18 cellular contexts compared by ENCODE assay signal in genomic region chr12:49344486-49345047, GRCh38. TPM values are rescaled to one million over a fixed set of nuclear protein-coding genes. Genes with fewer than 3 reads are reported as not detected.
DNase-seq lines count a peak whose midpoint lies in the region; ATAC-seq, FAIRE-seq and TF ChIP-seq lines count a peak whose summit lies in the region.
"Had no signal": no experiment of that assay in that cellular context is flagged by ENCODE, and none has a peak within 500 bp of the region (broad histone marks: within the 10 kb centered on the region; RNA-seq: fewer than 3 reads in every experiment).

No MANE protein-coding gene starts in this region.

- H3K27me3 ChIP-seq in BE2C, result peaks cover 20% of the 10 kb centered on the region
- H3K27me3 ChIP-seq in H9 (ENCODE audit: insufficient read depth, low read length), result peaks cover 79% of the 10 kb centered on the region
- H3K27me3 ChIP-seq in H1 (replicated peaks in 1 of 4; ENCODE audit: control insufficient read depth in 3 of 4, extremely low read depth in 1 of 4, insufficient read depth in 3 of 4, low read length in 3 of 4), result peaks cover 70 to 99% (median 96%) of the 10 kb centered on the region in 4 experiments
- peaks cover 15 to 94% (median 86%) of the 10 kb centered on the region in 3 experiments for H3K27me3 ChIP-seq in neuronal stem cell (ENCODE audit: control insufficient read depth in 3 of 3, insufficient read depth in 3 of 3, low read depth in 1 of 3, low read length in 3 of 3)

- H2AFZ ChIP-seq in H9 (ENCODE audit: low read length) (no peak overlapping the region), H1 (ENCODE audit: low read length) (no peak overlapping the region), neuronal stem cell (ENCODE audit: low read length) (peak overlapping the region; percentile 97)

- peaks cover 45 to 53% of the 10 kb centered on the region in 2 experiments for H3K4me1 Mint-ChIP-seq in H9

- H3T11ph ChIP-seq in H9 (ENCODE audit: low read length), result no peak overlapping the region

- H2AK5ac ChIP-seq in H9 (ENCODE audit: insufficient read length, low read length), result no peak overlapping the region
- H2AK5ac ChIP-seq in H1 (ENCODE audit: low read depth, low read length), result no peak overlapping the region
- H2AK5ac ChIP-seq in neuronal stem cell (ENCODE audit: low read depth, low read length), result no peak overlapping the region

- H4K20me1 ChIP-seq in H9 (ENCODE audit: control insufficient read depth, insufficient read depth, insufficient read length) (peaks cover 3% of the 10 kb centered on the region), H1 (replicated peaks in 1 of 2; ENCODE audit: control insufficient read depth in 1 of 2, insufficient read depth in 2 of 2, low read length in 2 of 2) (peaks cover 13 to 19% of the 10 kb centered on the region in 2 experiments)

- H4K8ac ChIP-seq in H9 (replicated peaks; ENCODE audit: insufficient read length, low read depth, low read length), result no peak overlapping the region
- no peak overlapping the region; the same call in 1 of the 2 replicates for H4K8ac ChIP-seq in H1 (ENCODE audit: extremely low read depth, insufficient read depth, low read length)
- H4K8ac ChIP-seq in neuronal stem cell (ENCODE audit: low read depth, low read length), result no peak overlapping the region

- H3K14ac ChIP-seq in H9 (ENCODE audit: insufficient read depth, low read length), result no peak overlapping the region
- H3K14ac ChIP-seq in H1 (ENCODE audit: insufficient read length), result no peak overlapping the region
- no peak overlapping the region for H3K14ac ChIP-seq in neuronal stem cell (ENCODE audit: low read length)

- no peak for TF ChIP-seq POLR2A in H1 (IDR thresholded peaks at IDR 0.05; ENCODE audit: control extremely low read depth in 1 of 2, low read depth in 2 of 2, low read length in 2 of 2)

- peak overlapping the region in 1 of 2 experiments; percentile 56; a peak in 3 of 5 replicates for H3K4me3 Mint-ChIP-seq in H9
- H3K4me3 Mint-ChIP-seq: activated CD8-positive, alpha-beta T cell treated with anti-CD3 and anti-CD28 coated beads, Interleukin-2, amount 10 ng/mL, durations not matched to agents 7 days and 5 days had no signal

- no peak for TF ChIP-seq CTCF in BE2C (IDR thresholded peaks at IDR 0.05; ENCODE audit: low read depth, low read length)
- no peak for TF ChIP-seq CTCF in H9 (conservative IDR thresholded peaks at IDR 0.05)
- no peak for TF ChIP-seq CTCF in H1 (IDR thresholded peaks at IDR 0.05; ENCODE audit: control extremely low read depth in 1 of 3, insufficient read depth in 1 of 3, low read depth in 1 of 3, low read length in 3 of 3)

- H3K4me3 ChIP-seq in BE2C (ENCODE audit: low read depth, low read length) (peak overlapping the region; percentile 58), H1 (ENCODE audit: extremely low read depth in 1 of 4, insufficient read depth in 2 of 4, low read depth in 3 of 4, low read length in 4 of 4) (peak overlapping the region in 1 of 4 experiments; percentile 69; a peak in 2 of 8 replicates), neuronal stem cell (ENCODE audit: low read length in 2 of 2) (no peak overlapping the region)

- no peak overlapping the region for H3K27ac ChIP-seq in H9 (ENCODE audit: insufficient read length, low read depth, low read length)
- H3K27ac ChIP-seq in H1 (ENCODE audit: low read depth, low read length), result no peak overlapping the region
- no peak overlapping the region for H3K27ac ChIP-seq in neuronal stem cell (replicated peaks; ENCODE audit: low read length)
- H3K27ac ChIP-seq: pancreas had no signal

- no peak overlapping the region for H3K23ac ChIP-seq in H9 (ENCODE audit: insufficient read length, low read depth, low read length)
- H3K23ac ChIP-seq in H1 (ENCODE audit: insufficient read length), result no peak overlapping the region
- H3K23ac ChIP-seq in neuronal stem cell (ENCODE audit: low read depth, low read length, poor library complexity), result no peak overlapping the region

- H3K18ac ChIP-seq in H9 (ENCODE audit: insufficient read length, low read depth, low read length), result no peak overlapping the region
- no peak overlapping the region; the same call in 1 of the 2 replicates for H3K18ac ChIP-seq in H1 (ENCODE audit: extremely low read depth, low read length)
- peak overlapping the region; percentile 33 for H3K18ac ChIP-seq in neuronal stem cell (ENCODE audit: low read length)

- H3K9ac ChIP-seq in H9 (ENCODE audit: extremely low read depth, insufficient read length, low read length) (no peak overlapping the region), H1 (replicated peaks in 1 of 4; ENCODE audit: extremely low read depth in 1 of 4, low read depth in 3 of 4, low read length in 3 of 4) (no peak overlapping the region), neuronal stem cell (ENCODE audit: low read depth, low read length, poor library complexity) (no peak overlapping the region)

- no peaks in the 10 kb centered on the region for H3K9me3 ChIP-seq in BE2C
- no peaks in the 10 kb centered on the region for H3K9me3 ChIP-seq in H9 (ENCODE audit: control insufficient read depth, low read depth, low read length)
- H3K9me3 ChIP-seq in H1 (ENCODE audit: insufficient read depth in 2 of 2, low read depth in 1 of 2, low read length in 1 of 2), result no peaks in the 10 kb centered on the region
- H3K9me3 ChIP-seq in neuronal stem cell (replicated peaks in 1 of 2; ENCODE audit: control insufficient read depth in 2 of 2, insufficient read depth in 1 of 2, low read depth in 1 of 2, low read length in 2 of 2), result peaks cover 0 to 3% of the 10 kb centered on the region in 2 donors
- H3K9me3 ChIP-seq: pancreas had no signal

- H2BK20ac ChIP-seq in H9 (ENCODE audit: low read depth, low read length, poor library complexity, severe bottlenecking) (no peak overlapping the region), H1 (ENCODE audit: low read length) (no peak overlapping the region)

- no peak for TF ChIP-seq RAD21 in H1 (IDR thresholded peaks at IDR 0.05 in 1 of 2, conservative IDR thresholded peaks at IDR 0.05 in 1 of 2; ENCODE audit: low read depth in 2 of 2, low read length in 2 of 2)

- no peaks in the 10 kb centered on the region for H3K79me1 ChIP-seq in H9 (ENCODE audit: insufficient read depth, low read depth, low read length, poor library complexity, severe bottlenecking)
- no peaks in the 10 kb centered on the region for H3K79me1 ChIP-seq in H1 (ENCODE audit: low read depth, low read length)
- no peaks in the 10 kb centered on the region for H3K79me1 ChIP-seq in neuronal stem cell (ENCODE audit: low read depth, low read length)

- no peak overlapping the region for H3K56ac ChIP-seq in H9 (ENCODE audit: insufficient read length, low read depth, low read length)
- H3K56ac ChIP-seq in H1 (replicated peaks; ENCODE audit: insufficient read length, low read depth, low read length), result no peak overlapping the region

- WGBS in H9 (ENCODE audit: extremely low coverage, insufficient read length, low lambda C conversion rate), result no CpG with 5 or more reads among the region's 15 CpGs
- WGBS in H1 (ENCODE audit: extremely low coverage in 1 of 2, insufficient coverage in 1 of 2, insufficient read length in 1 of 2, insufficient replicate concordance in 2 of 2, low coverage in 1 of 2, low lambda C conversion rate in 2 of 2, missing lambda C conversion rate in 1 of 2), 2 experiments, result 10% methylated on average over 3 of the region's 15 CpGs; no CpG with 5 or more reads in 1 of the 2 experiments
- no CpG with 5 or more reads among the region's 15 CpGs for WGBS in neuronal stem cell (ENCODE audit: extremely low coverage in 2 of 2, insufficient read length in 2 of 2, insufficient replicate concordance in 1 of 2), 2 donors

- no peak overlapping the region for H4K91ac ChIP-seq in H9 (ENCODE audit: insufficient read length, low read depth, low read length)
- H4K91ac ChIP-seq in H1 (replicated peaks; ENCODE audit: insufficient read length, low read length), result no peak overlapping the region
- no peak overlapping the region for H4K91ac ChIP-seq in neuronal stem cell (ENCODE audit: low read depth, low read length, poor library complexity)

- ATAC-seq in HG03280 (IDR thresholded peaks at IDR 0.05; ENCODE audit: unreplicated experiment), result no peak
- ATAC-seq in GM18502 (IDR thresholded peaks at IDR 0.05; ENCODE audit: poor library complexity, unreplicated experiment), result no peak
- ATAC-seq: activated CD8-positive, alpha-beta T cell treated with anti-CD3 and anti-CD28 coated beads, Interleukin-2, amount 10 ng/mL, durations not matched to agents 7 days and 5 days had no signal

- H2BK5ac ChIP-seq in H9 (ENCODE audit: insufficient read length, low read length) (no peak overlapping the region), H1 (ENCODE audit: low read depth, low read length) (no peak overlapping the region), neuronal stem cell (ENCODE audit: low read length) (no peak overlapping the region)

- H3K27ac Mint-ChIP-seq in H9, result no peak overlapping the region
- H3K27ac Mint-ChIP-seq: activated CD8-positive, alpha-beta T cell treated with anti-CD3 and anti-CD28 coated beads, Interleukin-2, amount 10 ng/mL, durations not matched to agents 7 days and 5 days; CD14-positive monocyte; mesothelial cell of epicardium had no signal

- CTCF ChIA-PET in H1 (lab: Charles Lee; ENCODE audit: partially characterized antibody), result interaction anchor here (0.6 to 4.0 kb wide), 7 partner anchors 9 to 350 kb away, joined by 3 to 147 read pairs (median 5); partner anchors contain the start of gene PRPH

- FAIRE-seq in H1 (lab: Jason Lieb, UNC), result no peak
- no peak for FAIRE-seq in HTR-8/SVneo (lab: Jason Lieb, UNC)
- FAIRE-seq: pancreas, TTC549 had no signal

- H2BK15ac ChIP-seq in H9 (ENCODE audit: low read depth, low read length) (no peak overlapping the region), H1 (ENCODE audit: low read length) (no peak overlapping the region), neuronal stem cell (ENCODE audit: low read length) (no peak overlapping the region)

- H3K79me2 ChIP-seq in H9 (ENCODE audit: insufficient read depth, low read length), result no peaks in the 10 kb centered on the region
- H3K79me2 ChIP-seq in H1 (ENCODE audit: control insufficient read depth in 1 of 2, insufficient read depth in 2 of 2, low read length in 2 of 2), result no peaks in the 10 kb centered on the region

- no peak overlapping the region for H2BK120ac ChIP-seq in H9 (ENCODE audit: low read depth, low read length, poor library complexity, severe bottlenecking)
- no peak overlapping the region for H2BK120ac ChIP-seq in H1 (replicated peaks; ENCODE audit: low read depth, low read length)
- H2BK120ac ChIP-seq in neuronal stem cell (ENCODE audit: low read depth, low read length), result no peak overlapping the region

- H3K23me2 ChIP-seq in H9 (ENCODE audit: insufficient read length, low read depth, low read length, poor library complexity, severe bottlenecking) (peaks cover 36% of the 10 kb centered on the region), H1 (ENCODE audit: low read depth, low read length) (peaks cover 9% of the 10 kb centered on the region)

- H3K4me1 ChIP-seq in BE2C (peaks cover 12% of the 10 kb centered on the region), H9 (ENCODE audit: insufficient read depth, low read length) (peaks cover 7% of the 10 kb centered on the region; the same call in 1 of the 2 replicates), H1 (replicated peaks in 1 of 4; ENCODE audit: control insufficient read depth in 3 of 4, insufficient read depth in 4 of 4, low read length in 3 of 4) (peaks cover 4 to 41% (median 26%) of the 10 kb centered on the region in 4 experiments), neuronal stem cell (ENCODE audit: control insufficient read depth in 2 of 2, insufficient read depth in 1 of 2, low read depth in 1 of 2, low read length in 2 of 2) (peaks cover 36 to 53% of the 10 kb centered on the region in 2 donors)

- no peak for DNase-seq in BE2C
- no peak for DNase-seq in H9
- DNase-seq in H1 (ENCODE audit: low read depth in 1 of 2, low spot score in 2 of 2), result peak in 1 of 2 experiments; percentile 56
- no peak for DNase-seq in neuronal stem cell (ENCODE audit: low spot score)
- DNase-seq in NCI-H1105 (lab: John Stamatoyannopoulos, UW), result no peak
- DNase-seq in HTR-8/SVneo (ENCODE audit: insufficient read length, low spot score), result no peak
- DNase-seq: activated CD8-positive, alpha-beta T cell treated with anti-CD3 and anti-CD28 coated beads, Interleukin-2, amount 10 ng/mL, durations not matched to agents 7 days and 5 days; activated gamma-delta T cell treated with Interleukin-2 at 50 U/mL for 16 hours; effector CD8-positive, alpha-beta T cell; IMR-90; NK-92 treated with Interleukin-12 subunit alpha and Interleukin-12 subunit beta, amount 100 ng/mL, for 24 hours; SIG-M5 had no signal

- H3K36me3 ChIP-seq in BE2C, result no peaks in the 10 kb centered on the region
- no peaks in the 10 kb centered on the region; a peak in 1 of 8 replicates for H3K36me3 ChIP-seq in H1 (ENCODE audit: control insufficient read depth in 2 of 4, insufficient read depth in 4 of 4, low read length in 3 of 4)
- no peaks in the 10 kb centered on the region for H3K36me3 ChIP-seq in neuronal stem cell (replicated peaks in 1 of 2; ENCODE audit: control insufficient read depth in 2 of 2, insufficient read depth in 2 of 2, low read length in 2 of 2)
- H3K36me3 ChIP-seq: pancreas had no signal

- TF ChIP-seq EP300 in H1 (IDR thresholded peaks at IDR 0.05; ENCODE audit: borderline replicate concordance in 1 of 2, low read depth in 2 of 2, low read length in 2 of 2), result no peak

- H3K36me3 Mint-ChIP-seq in H9 (ENCODE audit: insufficient read depth in 1 of 3, low read depth in 3 of 3), result peaks cover 0 to 1% (median 0%) of the 10 kb centered on the region in 3 experiments; a peak in 1 of 7 replicates
- H3K36me3 Mint-ChIP-seq: mesothelial cell of epicardium had no signal

- peaks cover 1 to 3% of the 10 kb centered on the region in 2 experiments; a peak in 2 of 5 replicates for H3K9me3 Mint-ChIP-seq in H9
- H3K9me3 Mint-ChIP-seq: mesothelial cell of epicardium had no signal

- POLR2A ChIA-PET in H1 (lab: Charles Lee; ENCODE audit: partially characterized antibody), result interaction anchor here (4.0 kb wide), 1 partner anchor 11 kb away, joined by 31 read pairs; no protein-coding TSS in a partner anchor

- H3K4ac ChIP-seq in H9 (ENCODE audit: low read depth, low read length), result no peak overlapping the region
- H3K4ac ChIP-seq in H1 (replicated peaks; ENCODE audit: insufficient read length, low read depth, low read length), result no peak overlapping the region
- H3K4ac ChIP-seq in neuronal stem cell (ENCODE audit: low read length), result no peak overlapping the region

- H4K5ac ChIP-seq in H9 (ENCODE audit: insufficient read length, low read depth, low read length) (no peak overlapping the region), H1 (ENCODE audit: insufficient read length, low read depth, low read length) (no peak overlapping the region)

- H3K27me3 Mint-ChIP-seq in H9 (ENCODE audit: low read depth), result peaks cover 99% of the 10 kb centered on the region

- peak overlapping the region; percentile 12 for H3K4me2 ChIP-seq in H9 (ENCODE audit: insufficient read depth, insufficient read length, low read length)
- peak overlapping the region; percentile 45 to 80; a peak in 3 of 4 replicates for H3K4me2 ChIP-seq in H1 (ENCODE audit: insufficient read depth in 1 of 2, low read depth in 2 of 2, low read length in 2 of 2)
- H3K4me2 ChIP-seq in neuronal stem cell (ENCODE audit: insufficient read depth, low read length, poor library complexity, severe bottlenecking), result peak overlapping the region; percentile 76

- H2BK12ac ChIP-seq in H9 (ENCODE audit: insufficient read length, low read depth, low read length) (no peak overlapping the region), H1 (ENCODE audit: low read depth, low read length) (no peak overlapping the region), neuronal stem cell (ENCODE audit: low read length) (no peak overlapping the region)

RNA-seq across cellular contexts. Expression of gene DNAJC22, which starts 2.1 kb away (rescaled TPM):
- polyA plus RNA-seq in BE2C (2012; ENCODE audit: insufficient read depth, insufficient read length, low read depth), result 1.3 TPM
- total RNA-seq in H9 (2021), result 2.6 and 3.2 TPM in 2 replicates
- 0.13 and 0.39 TPM in 2 replicates for total RNA-seq in H1 (2021; fragmentation: NEBNext Ultra II Directional; extraction: Animal tissue kit (Norgen Biotek cat#: 25700))
- polyA plus RNA-seq in H1 (2011; rRNA removed), result 0.19 and 0.20 TPM in 2 replicates
- polyA plus RNA-seq in H1 (2011; cell fraction: cytosol; rRNA removed), result 0.19 TPM
- polyA plus RNA-seq in H1 (2011; cell fraction: nucleus; rRNA removed), result 0.39 TPM
- polyA plus RNA-seq in H1 (2012, experiment 1 of 2), result 0.05 to 0.51 TPM (median 0.25 TPM) in 4 replicates
- not detected for polyA plus RNA-seq in H1 (2012, experiment 2 of 2)
- polyA plus RNA-seq in H1 (2013, experiment 1 of 2), result 0.24 TPM
- 0.48 TPM for polyA plus RNA-seq in H1 (2013, experiment 2 of 2)
- polyA minus RNA-seq in H1 (2011; rRNA and poly(A)+ RNA removed), result 0.22 and 0.50 TPM in 2 replicates
- not detected for polyA minus RNA-seq in H1 (2011; cell fraction: cytosol; rRNA and poly(A)+ RNA removed)
- polyA minus RNA-seq in H1 (2011; cell fraction: nucleus; rRNA and poly(A)+ RNA removed), result 0.40 TPM
- polyA plus RNA-seq in neuronal stem cell (2013, experiment 1 of 2), result 0.14 TPM
- polyA plus RNA-seq in neuronal stem cell (2013, experiment 2 of 2), result 0.12 TPM
- polyA plus RNA-seq: CD14-positive monocyte had no signal

RNA-seq across cellular contexts. Expression of gene C1QL4, which starts 7.6 kb away (rescaled TPM):
- 4.9 TPM for polyA plus RNA-seq in BE2C (2012; ENCODE audit: insufficient read depth, insufficient read length, low read depth)
- total RNA-seq in H9 (2021), result 1.2 and 1.9 TPM in 2 replicates
- 0.28 and 0.59 TPM in 2 replicates for total RNA-seq in H1 (2021; fragmentation: NEBNext Ultra II Directional; extraction: Animal tissue kit (Norgen Biotek cat#: 25700))
- polyA plus RNA-seq in H1 (2011; rRNA removed), result 0.63 and 0.77 TPM in 2 replicates
- polyA plus RNA-seq in H1 (2011; cell fraction: cytosol; rRNA removed), result 1.00 TPM
- polyA plus RNA-seq in H1 (2011; cell fraction: nucleus; rRNA removed), result 1.4 TPM
- 0.54 to 0.74 TPM (median 0.65 TPM) in 4 replicates for polyA plus RNA-seq in H1 (2012, experiment 1 of 2)
- 0.34 TPM for polyA plus RNA-seq in H1 (2012, experiment 2 of 2)
- polyA plus RNA-seq in H1 (2013, experiment 1 of 2), result 0.30 TPM
- 0.22 TPM for polyA plus RNA-seq in H1 (2013, experiment 2 of 2)
- polyA minus RNA-seq in H1 (2011; rRNA and poly(A)+ RNA removed), result not detected in 2 replicates
- not detected for polyA minus RNA-seq in H1 (2011; cell fraction: cytosol; rRNA and poly(A)+ RNA removed)
- 0.70 TPM for polyA minus RNA-seq in H1 (2011; cell fraction: nucleus; rRNA and poly(A)+ RNA removed)
- polyA plus RNA-seq in neuronal stem cell (2013, experiment 1 of 2), result 0.77 TPM
- polyA plus RNA-seq in neuronal stem cell (2013, experiment 2 of 2), result 0.84 TPM
- total RNA-seq: activated CD8-positive, alpha-beta T cell treated with anti-CD3 and anti-CD28 coated beads, Interleukin-2, amount 10 ng/mL, durations not matched to agents 7 days and 5 days; pancreas had no signal
- polyA plus RNA-seq: CD14-positive monocyte, pancreas had no signal

RNA-seq across cellular contexts. Expression of gene TROAP, which starts 21.5 kb away (rescaled TPM):
- polyA plus RNA-seq in BE2C (2012; ENCODE audit: insufficient read depth, insufficient read length, low read depth), result 24.6 TPM
- 70.5 and 75.3 TPM in 2 replicates for total RNA-seq in H9 (2021)
- 52.0 and 54.0 TPM in 2 replicates for total RNA-seq in H1 (2021; fragmentation: NEBNext Ultra II Directional; extraction: Animal tissue kit (Norgen Biotek cat#: 25700))
- 36.7 and 54.7 TPM in 2 replicates for polyA plus RNA-seq in H1 (2011; rRNA removed)
- polyA plus RNA-seq in H1 (2011; cell fraction: cytosol; rRNA removed), result 46.2 TPM
- 206 TPM for polyA plus RNA-seq in H1 (2011; cell fraction: nucleus; rRNA removed)
- 52.5 to 76.4 TPM (median 67.7 TPM) in 4 replicates for polyA plus RNA-seq in H1 (2012, experiment 1 of 2)
- 60.0 TPM for polyA plus RNA-seq in H1 (2012, experiment 2 of 2)
- 69.0 TPM for polyA plus RNA-seq in H1 (2013, experiment 1 of 2)
- polyA plus RNA-seq in H1 (2013, experiment 2 of 2), result 61.6 TPM
- polyA minus RNA-seq in H1 (2011; rRNA and poly(A)+ RNA removed), result 32.9 and 39.5 TPM in 2 replicates
- polyA minus RNA-seq in H1 (2011; cell fraction: cytosol; rRNA and poly(A)+ RNA removed), result 31.2 TPM
- polyA minus RNA-seq in H1 (2011; cell fraction: nucleus; rRNA and poly(A)+ RNA removed), result 58.6 TPM
- 82.7 TPM for polyA plus RNA-seq in neuronal stem cell (2013, experiment 1 of 2)
- 77.4 TPM for polyA plus RNA-seq in neuronal stem cell (2013, experiment 2 of 2)
- polyA plus RNA-seq: CD14-positive monocyte had no signal

RNA-seq across cellular contexts. Expression of gene SPATS2, which starts 22.7 kb away (rescaled TPM):
- polyA plus RNA-seq in BE2C (2012; ENCODE audit: insufficient read depth, insufficient read length, low read depth), result 33.0 TPM
- 16.0 and 17.1 TPM in 2 replicates for total RNA-seq in H9 (2021)
- 21.3 and 24.5 TPM in 2 replicates for total RNA-seq in H1 (2021; fragmentation: NEBNext Ultra II Directional; extraction: Animal tissue kit (Norgen Biotek cat#: 25700))
- 12.7 and 19.2 TPM in 2 replicates for polyA plus RNA-seq in H1 (2011; rRNA removed)
- polyA plus RNA-seq in H1 (2011; cell fraction: cytosol; rRNA removed), result 20.5 TPM
- 19.1 TPM for polyA plus RNA-seq in H1 (2011; cell fraction: nucleus; rRNA removed)
- 17.1 to 25.9 TPM (median 19.6 TPM) in 4 replicates for polyA plus RNA-seq in H1 (2012, experiment 1 of 2)
- 4.6 TPM for polyA plus RNA-seq in H1 (2012, experiment 2 of 2)
- polyA plus RNA-seq in H1 (2013, experiment 1 of 2), result 25.8 TPM
- polyA plus RNA-seq in H1 (2013, experiment 2 of 2), result 29.1 TPM
- 35.2 and 47.9 TPM in 2 replicates for polyA minus RNA-seq in H1 (2011; rRNA and poly(A)+ RNA removed)
- 26.9 TPM for polyA minus RNA-seq in H1 (2011; cell fraction: cytosol; rRNA and poly(A)+ RNA removed)
- 26.4 TPM for polyA minus RNA-seq in H1 (2011; cell fraction: nucleus; rRNA and poly(A)+ RNA removed)
- 52.9 TPM for polyA plus RNA-seq in neuronal stem cell (2013, experiment 1 of 2)
- 53.9 TPM for polyA plus RNA-seq in neuronal stem cell (2013, experiment 2 of 2)

RNA-seq across cellular contexts. Expression of gene PRPH, which starts 49.6 kb away (rescaled TPM):
- 1,275 TPM for polyA plus RNA-seq in BE2C (2012; ENCODE audit: insufficient read depth, insufficient read length, low read depth)
- 1.1 and 2.2 TPM in 2 replicates for total RNA-seq in H9 (2021)
- total RNA-seq in H1 (2021; fragmentation: NEBNext Ultra II Directional; extraction: Animal tissue kit (Norgen Biotek cat#: 25700)), result 0.96 and 1.4 TPM in 2 replicates
- 0.79 and 1.1 TPM in 2 replicates for polyA plus RNA-seq in H1 (2011; rRNA removed)
- polyA plus RNA-seq in H1 (2011; cell fraction: cytosol; rRNA removed), result 0.81 TPM
- polyA plus RNA-seq in H1 (2011; cell fraction: nucleus; rRNA removed), result 1.9 TPM
- 0.51 to 1.3 TPM (median 0.68 TPM) in 4 replicates for polyA plus RNA-seq in H1 (2012, experiment 1 of 2)
- polyA plus RNA-seq in H1 (2012, experiment 2 of 2), result 1.1 TPM
- polyA plus RNA-seq in H1 (2013, experiment 1 of 2), result 0.36 TPM
- 0.37 TPM for polyA plus RNA-seq in H1 (2013, experiment 2 of 2)
- polyA minus RNA-seq in H1 (2011; rRNA and poly(A)+ RNA removed), result 0.17 and 1.8 TPM in 2 replicates
- not detected for polyA minus RNA-seq in H1 (2011; cell fraction: cytosol; rRNA and poly(A)+ RNA removed)
- polyA minus RNA-seq in H1 (2011; cell fraction: nucleus; rRNA and poly(A)+ RNA removed), result not detected
- 0.11 TPM for polyA plus RNA-seq in neuronal stem cell (2013, experiment 1 of 2)
- 0.07 TPM for polyA plus RNA-seq in neuronal stem cell (2013, experiment 2 of 2)
- total RNA-seq: activated CD8-positive, alpha-beta T cell treated with anti-CD3 and anti-CD28 coated beads, Interleukin-2, amount 10 ng/mL, durations not matched to agents 7 days and 5 days; IMR-90 had no signal
- polyA plus RNA-seq: CD14-positive monocyte, IMR-90 had no signal

Comparison
In these comparisons a context has a peak if more than half of its experiments do, and no peak if none do; other contexts are left out.
1. H3K4me2 ChIP-seq: peak in every context shown above with its lines; median percentile 76 in neuronal stem cell; 62 in H1; 12 in H9.